ENCODE assay signal across 18 cellular contexts in genomic region chr1:55669308-55669707, GRCh38.
DNase-seq lines count a peak whose midpoint lies in the region; ATAC-seq and TF ChIP-seq lines count a peak whose summit lies in the region.
"Had no signal": no experiment of that assay in that cellular context is flagged by ENCODE, and none has a peak within 500 bp of the region (broad histone marks: within the 10 kb centered on the region; RNA-seq: fewer than 3 reads in every experiment).

No MANE protein-coding gene starts in this region.

- ATAC-seq in lower lobe of right lung, result peak; percentile 43
- no peak for ATAC-seq in HG03432 (IDR thresholded peaks at IDR 0.05; ENCODE audit: unreplicated experiment)
- ATAC-seq in natural killer cell, result no peak

- H3K27me3 ChIP-seq in lower lobe of right lung (ENCODE audit: low read depth) (no peaks in the 10 kb centered on the region), testis (no peaks in the 10 kb centered on the region)
- H3K27me3 ChIP-seq: BLaER1 treated with 17β-estradiol and CSF1 and Interleukin-3, amounts not matched to agents 10 nM and 100 nM; SJSA1; spleen had no signal

- H3K4me1 ChIP-seq in lower lobe of right lung, result no peaks in the 10 kb centered on the region
- peaks cover 14% of the 10 kb centered on the region for H3K4me1 ChIP-seq in testis
- H3K4me1 ChIP-seq: BLaER1 treated with 17β-estradiol and CSF1 and Interleukin-3, amounts not matched to agents 10 nM and 100 nM; SJSA1; spleen had no signal

- H3K36me3 Mint-ChIP-seq in natural killer cell, result no peaks in the 10 kb centered on the region

- H3K9me3 Mint-ChIP-seq in natural killer cell, result no peaks in the 10 kb centered on the region
- H3K9me3 Mint-ChIP-seq: activated T-helper 1 cell treated with anti-CD3 and anti-CD28 coated beads, Interleukin-12 subunit alpha, Interleukin-12 subunit beta, Interleukin-2, Interleukin-4 antibody, amounts not matched to agents 30 ng/mL and 10 ng/mL and 1 ng/mL, durations not matched to agents 14 hours and 24 hours and 36 hours had no signal

- no peak overlapping the region for H3K4me3 Mint-ChIP-seq in natural killer cell
- H3K4me3 Mint-ChIP-seq: activated T-helper 1 cell treated with anti-CD3 and anti-CD28 coated beads, Interleukin-12 subunit alpha, Interleukin-12 subunit beta, Interleukin-2, Interleukin-4 antibody, amounts not matched to agents 30 ng/mL and 10 ng/mL and 1 ng/mL, durations not matched to agents 14 hours and 24 hours and 36 hours had no signal

- no peak for TF ChIP-seq CTCF in lower lobe of right lung (IDR thresholded peaks at IDR 0.05)
- TF ChIP-seq CTCF in testis (IDR thresholded peaks at IDR 0.05), result no peak
- no peak for TF ChIP-seq CTCF in natural killer cell (IDR thresholded peaks at IDR 0.05)

- no peaks in the 10 kb centered on the region for H3K9me3 ChIP-seq in lower lobe of right lung
- H3K9me3 ChIP-seq in testis, result no peaks in the 10 kb centered on the region
- H3K9me3 ChIP-seq: BLaER1 treated with 17β-estradiol and CSF1 and Interleukin-3, amounts not matched to agents 10 nM and 100 nM; SJSA1; spleen had no signal

- no peaks in the 10 kb centered on the region for H3K36me3 ChIP-seq in lower lobe of right lung
- no peaks in the 10 kb centered on the region for H3K36me3 ChIP-seq in testis (ENCODE audit: low read depth, missing control alignments)
- H3K36me3 ChIP-seq: BLaER1 treated with 17β-estradiol and CSF1 and Interleukin-3, amounts not matched to agents 10 nM and 100 nM; SJSA1; spleen had no signal

- intact Hi-C loops in lower lobe of right lung (cut with DNase I) (no loop called here), testis (cut with DNase I; ENCODE audit: low total_unique reads) (no loop called here), natural killer cell (cut with micrococcal nuclease) (no loop called here)

- DNase-seq in GM04504 (ENCODE audit: low read depth), result peak; percentile 40
- peak; percentile 73 for DNase-seq in fibroblast of gingiva (ENCODE audit: low read depth)
- no peak for DNase-seq in lower lobe of right lung
- DNase-seq in testis, result peak; percentile 27
- DNase-seq in NCI-H1436 (lab: John Stamatoyannopoulos, UW), result no peak
- DNase-seq in natural killer cell, result no peak
- DNase-seq in COR-L47 (lab: John Stamatoyannopoulos, UW), result no peak
- DNase-seq: activated CD4-positive, alpha-beta T cell treated with anti-CD3 and anti-CD28 coated beads, Interleukin-2, amount 50 U/mL, for 48 hours; DND-41; effector CD4-positive, alpha-beta T cell; head of caudate nucleus; MV-4-11; NCI-H2171; spleen had no signal

- 35 to 56% methylated on average over 3 of the region's 3 CpGs for WGBS in testis, 2 donors

- H3K4me3 ChIP-seq in lower lobe of right lung (no peak overlapping the region), testis (no peak overlapping the region)
- H3K4me3 ChIP-seq: BLaER1 treated with 17β-estradiol and CSF1 and Interleukin-3, amounts not matched to agents 10 nM and 100 nM; SJSA1; spleen had no signal

- H3K27me3 Mint-ChIP-seq in natural killer cell (ENCODE audit: low read depth in 2 of 2), result peaks cover 9 to 13% of the 10 kb centered on the region in 2 donors

- no peak for TF ChIP-seq POLR2A in testis (IDR thresholded peaks at IDR 0.05)

- H3K4me1 Mint-ChIP-seq in natural killer cell, result no peaks in the 10 kb centered on the region

- H3K27ac ChIP-seq in lower lobe of right lung (no peak overlapping the region), testis (peak overlapping the region; percentile 14 to 68)
- H3K27ac ChIP-seq: BLaER1 treated with 17β-estradiol and CSF1 and Interleukin-3, amounts not matched to agents 10 nM and 100 nM; SJSA1; spleen had no signal

- no peak overlapping the region for H3K27ac Mint-ChIP-seq in natural killer cell
- H3K27ac Mint-ChIP-seq: activated T-helper 1 cell treated with anti-CD3 and anti-CD28 coated beads, Interleukin-12 subunit alpha, Interleukin-12 subunit beta, Interleukin-2, Interleukin-4 antibody, amounts not matched to agents 30 ng/mL and 10 ng/mL and 1 ng/mL, durations not matched to agents 14 hours and 24 hours and 36 hours had no signal

Comparison
In these comparisons a context has a peak if more than half of its experiments do, and no peak if none do; other contexts are left out.
1. DNase-seq: peak in GM04504 (single experiment), fibroblast of gingiva (single experiment) and testis (single experiment); none in lower lobe of right lung (single experiment), NCI-H1436 (single experiment), natural killer cell (single experiment) and COR-L47 (single experiment).
2. ATAC-seq: peak in lower lobe of right lung (2 of 2); none in HG03432 (single experiment) and natural killer cell (0 of 3).